In genomic region chr1:147550302-147550937, GRCh38 we compare ENCODE assay signal across 24 cellular contexts. TPM values are rescaled to one million over a fixed set of nuclear protein-coding genes. Genes with fewer than 3 reads are reported as not detected.
DNase-seq lines count a peak whose midpoint lies in the region; ATAC-seq and TF ChIP-seq lines count a peak whose summit lies in the region.
"Had no signal": no experiment of that assay in that cellular context is flagged by ENCODE, and none has a peak within 500 bp of the region (broad histone marks: within the 10 kb centered on the region; RNA-seq: fewer than 3 reads in every experiment).

No MANE protein-coding gene starts in this region.

- DNase-seq in activated naive CD4-positive, alpha-beta T cell treated with Interleukin-2 at 50 U/mL for 16 hours, result no peak
- no peak for DNase-seq in left ventricle myocardium superior
- no peak for DNase-seq in right atrium auricular region (ENCODE audit: low spot score)
- no peak for DNase-seq in MM.1S
- DNase-seq in body of pancreas, result no peak
- DNase-seq in DMS 273 (lab: John Stamatoyannopoulos, UW; ENCODE audit: unreplicated experiment), result no peak
- DNase-seq: 8988T; ACHN; AML-193; BE2C; CD4-positive, alpha-beta T cell; CD8-positive, alpha-beta memory T cell; DMS153; DND-41; GDM1; GM23248; H7; HCEC 1CT had no signal

- H3K27ac ChIP-seq in right atrium auricular region, result no peak overlapping the region
- no peak overlapping the region for H3K27ac ChIP-seq in MM.1S (ENCODE audit: low read length)
- H3K27ac ChIP-seq in body of pancreas, result no peak overlapping the region
- H3K27ac ChIP-seq: A549; BLaER1 treated with 17β-estradiol and CSF1 and Interleukin-3, amounts not matched to agents 10 nM and 100 nM; GM23248 had no signal

- H3F3A ChIP-seq in MM.1S (ENCODE audit: insufficient read depth, low read length), result peaks cover 13% of the 10 kb centered on the region

- H3K9me3 ChIP-seq in right atrium auricular region (no peaks in the 10 kb centered on the region), MM.1S (replicated peaks; ENCODE audit: insufficient read depth, low read length) (no peaks in the 10 kb centered on the region), body of pancreas (no peaks in the 10 kb centered on the region)
- H3K9me3 ChIP-seq: A549; BE2C; BLaER1 treated with 17β-estradiol and CSF1 and Interleukin-3, amounts not matched to agents 10 nM and 100 nM had no signal

- no peak overlapping the region for H3K9ac ChIP-seq in MM.1S (ENCODE audit: low read length)
- H3K9ac ChIP-seq: BLaER1 treated with 17β-estradiol and CSF1 and Interleukin-3, amounts not matched to agents 10 nM and 100 nM; GM23248 had no signal

- no peaks in the 10 kb centered on the region for H3K27me3 ChIP-seq in right atrium auricular region
- no peaks in the 10 kb centered on the region for H3K27me3 ChIP-seq in MM.1S (replicated peaks; ENCODE audit: insufficient read depth, low read length)
- H3K27me3 ChIP-seq in body of pancreas, result no peaks in the 10 kb centered on the region
- H3K27me3 ChIP-seq: BE2C; BLaER1 treated with 17β-estradiol and CSF1 and Interleukin-3, amounts not matched to agents 10 nM and 100 nM had no signal

- no peak overlapping the region for H2AFZ ChIP-seq in MM.1S (ENCODE audit: low read length)
- H2AFZ ChIP-seq: GM23248 had no signal

- no peak for TF ChIP-seq POLR2A in body of pancreas (IDR thresholded peaks at IDR 0.05)

- no peaks in the 10 kb centered on the region for H3K36me3 Mint-ChIP-seq in activated naive CD4-positive, alpha-beta T cell treated with anti-CD3 and anti-CD28 coated beads, Interleukin-2, amount 50 U/mL, for 24 hours
- H3K36me3 Mint-ChIP-seq: CD14-positive monocyte had no signal

- H3K27me3 Mint-ChIP-seq in activated naive CD4-positive, alpha-beta T cell treated with anti-CD3 and anti-CD28 coated beads, Interleukin-2, amount 50 U/mL, for 24 hours, result no peaks in the 10 kb centered on the region
- H3K27me3 Mint-ChIP-seq: CD4-positive, alpha-beta T cell had no signal

- TF ChIP-seq CTCF in right atrium auricular region (IDR thresholded peaks at IDR 0.05) (no peak), MM.1S (IDR thresholded peaks at IDR 0.05; ENCODE audit: low read length) (no peak), body of pancreas (IDR thresholded peaks at IDR 0.05) (no peak)

- H3K9me3 Mint-ChIP-seq in activated naive CD4-positive, alpha-beta T cell treated with anti-CD3 and anti-CD28 coated beads, Interleukin-2, amount 50 U/mL, for 24 hours, result no peaks in the 10 kb centered on the region
- H3K9me3 Mint-ChIP-seq: CD4-positive, alpha-beta T cell; CD8-positive, alpha-beta memory T cell had no signal

- peak overlapping the region; percentile 18 for H3K27ac Mint-ChIP-seq in activated naive CD4-positive, alpha-beta T cell treated with anti-CD3 and anti-CD28 coated beads, Interleukin-2, amount 50 U/mL, for 24 hours
- H3K27ac Mint-ChIP-seq: CD14-positive monocyte; CD4-positive, alpha-beta T cell; CD8-positive, alpha-beta memory T cell had no signal

- H3K36me3 ChIP-seq in right atrium auricular region, result no peaks in the 10 kb centered on the region
- no peaks in the 10 kb centered on the region for H3K36me3 ChIP-seq in MM.1S (replicated peaks; ENCODE audit: insufficient read depth, low read length)
- no peaks in the 10 kb centered on the region for H3K36me3 ChIP-seq in body of pancreas (replicated peaks in 1 of 2; ENCODE audit: insufficient read depth in 1 of 2, low read depth in 2 of 2)
- H3K36me3 ChIP-seq: BE2C; BLaER1 treated with 17β-estradiol and CSF1 and Interleukin-3, amounts not matched to agents 10 nM and 100 nM had no signal

- intact Hi-C loops in left ventricle myocardium superior (cut with micrococcal nuclease), result no loop called here
- intact Hi-C loops in body of pancreas (cut with DNase I), result no loop called here

- no peaks in the 10 kb centered on the region for H3K9me2 ChIP-seq in MM.1S (replicated peaks; ENCODE audit: insufficient read depth, low read length)

- H3K4me1 ChIP-seq in right atrium auricular region (peaks cover 0 to 13% of the 10 kb centered on the region in 2 donors), MM.1S (ENCODE audit: low read length) (peaks cover 16% of the 10 kb centered on the region), body of pancreas (peaks cover 19% of the 10 kb centered on the region)
- H3K4me1 ChIP-seq: A549 had no signal

- peaks cover 14% of the 10 kb centered on the region for H3K79me2 ChIP-seq in MM.1S (ENCODE audit: low read length)

- H3K4me2 ChIP-seq in MM.1S (ENCODE audit: low read depth, low read length), result peak overlapping the region; percentile 44; the same call in 1 of the 2 replicates
- H3K4me2 ChIP-seq: A549; BLaER1 treated with 17β-estradiol and CSF1 and Interleukin-3, amounts not matched to agents 10 nM and 100 nM had no signal

- H3K4me3 Mint-ChIP-seq in activated naive CD4-positive, alpha-beta T cell treated with anti-CD3 and anti-CD28 coated beads, Interleukin-2, amount 50 U/mL, for 24 hours, result no peak overlapping the region
- H3K4me3 Mint-ChIP-seq: CD14-positive monocyte; CD4-positive, alpha-beta T cell; CD8-positive, alpha-beta memory T cell had no signal

- ATAC-seq in left ventricle myocardium superior (peak; percentile 37), body of pancreas (peak; percentile 42), HG03432 (IDR thresholded peaks at IDR 0.05; ENCODE audit: unreplicated experiment) (no peak)
- ATAC-seq: A549, GM12878 had no signal

- peaks cover 51% of the 10 kb centered on the region for H3K4me1 Mint-ChIP-seq in activated naive CD4-positive, alpha-beta T cell treated with anti-CD3 and anti-CD28 coated beads, Interleukin-2, amount 50 U/mL, for 24 hours
- H3K4me1 Mint-ChIP-seq: CD14-positive monocyte had no signal

- no peak overlapping the region for H3K4me3 ChIP-seq in right atrium auricular region
- no peak overlapping the region for H3K4me3 ChIP-seq in MM.1S (ENCODE audit: low read length)
- no peak overlapping the region for H3K4me3 ChIP-seq in body of pancreas
- H3K4me3 ChIP-seq: A549; BLaER1 treated with 17β-estradiol and CSF1 and Interleukin-3, amounts not matched to agents 10 nM and 100 nM; GM12878; GM23248 had no signal

- WGBS in body of pancreas, 2 donors, result 60 to 68% methylated on average over 3 of the region's 3 CpGs

- H4K20me1 ChIP-seq in MM.1S (ENCODE audit: insufficient read depth, low read length), result no peaks in the 10 kb centered on the region
- H4K20me1 ChIP-seq: BLaER1 treated with 17β-estradiol and CSF1 and Interleukin-3, amounts not matched to agents 10 nM and 100 nM had no signal

RNA-seq across cellular contexts. Expression of gene BCL9, which starts 9.1 kb away (rescaled TPM):
- 8.9 TPM for total RNA-seq in left ventricle myocardium superior
- 10 to 100 TPM; 10.6 to 23.3 TPM for total RNA-seq in right atrium auricular region
- total RNA-seq in body of pancreas, result 1 to 10 TPM; 5.9 to 8.0 TPM
